In genomic region chr22:27879923-27880322, GRCh38 we compare ENCODE assay signal across 8 cellular contexts. TPM values are rescaled to one million over a fixed set of nuclear protein-coding genes. Genes with fewer than 3 reads are reported as not detected.
DNase-seq lines count a peak whose midpoint lies in the region; ATAC-seq, FAIRE-seq and TF ChIP-seq lines count a peak whose summit lies in the region.

No MANE protein-coding gene starts in this region.

- H3K36me3 ChIP-seq in pancreas: peaks cover 0 to 6% (median 3%) of the 10 kb centered on the region in 3 donors

- no peak overlapping the region for H3K27ac ChIP-seq in pancreas

- 97 to 98% methylated on average over 1 of the region's 1 CpG for WGBS in pancreas, 2 donors

- DNase-seq in AG09309 (ENCODE audit: low read depth) (no peak), GM20000 (ENCODE audit: low spot score) (peak; percentile 17), fibroblast of villous mesenchyme (ENCODE audit: low read depth) (no peak), pancreas (no peak)
- DNase-seq in activated effector memory CD4-positive, alpha-beta T cell treated with Interleukin-2 at 50 U/mL for 16 hours: no peak
- DNase-seq in activated naive CD4-positive, alpha-beta T cell (lab: John Stamatoyannopoulos, UW): no peak

- no peak for FAIRE-seq in pancreas (lab: Jason Lieb, UNC)

- TF ChIP-seq CTCF in AG09309 (IDR thresholded peaks at IDR 0.05; ENCODE audit: control insufficient read depth, insufficient read depth, low read depth, low read length, missing control alignments) (peak; percentile 66), GM20000 (IDR thresholded peaks at IDR 0.05; ENCODE audit: extremely low read depth, missing control alignments) (no peak), fibroblast of villous mesenchyme (IDR thresholded peaks at IDR 0.05; ENCODE audit: insufficient read depth, low read depth, low read length) (peak; percentile 73), pancreas (IDR thresholded peaks at IDR 0.05) (peak in 2 of 4 donors; percentile 19 to 24)

- peaks cover 27 to 43% (median 32%) of the 10 kb centered on the region in 3 donors for H3K4me1 ChIP-seq in pancreas

- intact Hi-C loops in pancreas (cut with DNase I): loop anchor here in 1 of 3 donors (5.0 kb wide), 1 partner anchor 132 kb away; no protein-coding TSS in a partner anchor

- H3K4me3 ChIP-seq in AG09309 (ENCODE audit: control insufficient read depth, low read depth, low read length) (no peak overlapping the region), fibroblast of villous mesenchyme (ENCODE audit: low read depth, low read length) (no peak overlapping the region), pancreas (no peak overlapping the region)

- ATAC-seq in SK-N-SH treated with all-trans-retinoic acid at 6 μM for 48 hours: peak; percentile 91
- peak; percentile 54 to 75 (median 68) for ATAC-seq in pancreas
- ATAC-seq in HG02759 (IDR thresholded peaks at IDR 0.05; ENCODE audit: unreplicated experiment): no peak

- no peaks in the 10 kb centered on the region for H3K27me3 ChIP-seq in pancreas

- no peaks in the 10 kb centered on the region for H3K9me3 ChIP-seq in pancreas

TF ChIP-seq in SK-N-SH treated with all-trans-retinoic acid at 6 μM for 48 hours, 23 proteins besides CTCF, POLR2A, EP300 and RAD21:
- TF ChIP-seq TSHZ2 (CRISPR knock-in tag; IDR thresholded peaks at IDR 0.05): no peak

RNA-seq across cellular contexts. Expression of gene PITPNB, which starts 39.1 kb away (rescaled TPM):
- total RNA-seq in fibroblast of villous mesenchyme: 23.2 and 29.4 TPM in 2 replicates
- total RNA-seq in pancreas: 10 to 100 TPM; 20.4 to 38.0 (median 26.9) TPM
- 10 to 100 TPM; 14.3 to 24.2 TPM for polyA plus RNA-seq in pancreas
